Comparison of ENCODE assay signal across 13 cellular contexts in the genomic region with DNA sequence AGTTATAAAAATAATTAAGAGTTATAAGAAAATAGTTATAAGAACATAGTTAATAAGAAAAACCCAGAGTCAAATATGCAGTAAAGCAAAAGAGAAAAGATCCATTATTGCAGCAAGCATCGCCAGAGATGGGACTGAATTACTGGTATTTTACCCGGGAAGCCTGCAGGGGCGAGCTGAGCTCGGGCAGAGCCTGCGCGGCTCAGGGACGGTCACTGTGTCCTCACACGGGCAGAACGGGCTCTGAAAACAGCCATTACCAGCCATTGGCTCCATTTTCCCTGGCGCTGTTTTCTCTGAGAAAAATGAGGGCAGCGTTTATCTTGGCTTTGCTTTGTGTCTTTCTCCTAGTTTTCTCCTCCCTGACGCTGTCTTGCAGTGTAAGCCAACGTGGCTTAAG.
DNase-seq lines count a peak whose midpoint lies in the region; ATAC-seq and TF ChIP-seq lines count a peak whose summit lies in the region.
"Had no signal": no experiment of that assay in that cellular context is flagged by ENCODE, and none has a peak within 500 bp of the region (broad histone marks: within the 10 kb centered on the region; RNA-seq: fewer than 3 reads in every experiment).

No MANE protein-coding gene starts in this region.

- no peak overlapping the region for H3K9ac ChIP-seq in PC-3 (ENCODE audit: low read length)

- BruUV-seq in PC-3 (replicated peaks; lab: Mats Ljungman, UMichigan): no TSS peak

- TF ChIP-seq CTCF in PC-3 (conservative IDR thresholded peaks at IDR 0.05; ENCODE audit: low read depth, low read length) (no peak), chondrocyte (IDR thresholded peaks at IDR 0.05) (peak; percentile 57), lung (IDR thresholded peaks at IDR 0.05; ENCODE audit: control extremely low read depth, extremely low read depth) (no peak), osteoblast (IDR thresholded peaks at IDR 0.05; ENCODE audit: extremely low read depth, low read depth, low read length) (no peak)

- H3K9me3 ChIP-seq in PC-3 (ENCODE audit: low read length) (0 out of 2 replicates have a peak, but pooled peaks cover 4% of the 10 kb centered on the region), lung (ENCODE audit: control insufficient read depth in 2 of 2, insufficient read depth in 1 of 2, low read length in 1 of 2) (no peaks in the 10 kb centered on the region), osteoblast (ENCODE audit: low read depth, low read length) (no peaks in the 10 kb centered on the region)

- H3K36me3 ChIP-seq in PC-3 (ENCODE audit: low read depth, low read length) (no peaks in the 10 kb centered on the region), lung (ENCODE audit: control insufficient read depth in 2 of 2, insufficient read depth in 2 of 2, low read length in 2 of 2) (no peaks in the 10 kb centered on the region), osteoblast (ENCODE audit: insufficient read depth, low read length) (no peaks in the 10 kb centered on the region)
- H3K36me3 ChIP-seq: MG63 had no signal

- H3K27me3 ChIP-seq in PC-3 (ENCODE audit: low read length) (no peaks in the 10 kb centered on the region), lung (ENCODE audit: control insufficient read depth, insufficient read depth) (no peaks in the 10 kb centered on the region), osteoblast (ENCODE audit: insufficient read depth, low read length) (no peaks in the 10 kb centered on the region)
- H3K27me3 ChIP-seq: foreskin keratinocyte, MG63 had no signal

- DNase-seq in PC-3 (no peak), chondrocyte (ENCODE audit: low spot score) (no peak), lung (ENCODE audit: low spot score) (peak; percentile 20), substantia nigra (lab: John Stamatoyannopoulos, UW) (peak in 38 of 49 donors; percentile 11 to 78 (median 47)), HuH-7.5 (ENCODE audit: low spot score) (no peak), UCSD-AML1 (lab: John Stamatoyannopoulos, UW; ENCODE audit: unreplicated experiment) (no peak), osteoblast (ENCODE audit: insufficient read length, low spot score, missing footprints) (no peak)
- DNase-seq in stimulated activated CD8-positive, alpha-beta memory T cell treated with anti-CD3 and anti-CD28 coated beads, Interleukin-4, amount 100 ng/mL, for 48 hours: no peak
- DNase-seq: activated CD8-positive, alpha-beta memory T cell treated with anti-CD3 and anti-CD28 coated beads for 24 hours; NCI-H2081 had no signal

- H3K36me3 Mint-ChIP-seq in chondrocyte (ENCODE audit: low read depth): peaks cover 4% of the 10 kb centered on the region

- no peak overlapping the region; the same call in 1 of the 2 replicates for H3K4me2 ChIP-seq in PC-3 (ENCODE audit: low read length)
- no peak overlapping the region for H3K4me2 ChIP-seq in osteoblast (ENCODE audit: insufficient read depth, low read length)

- WGBS in lung, 2 donors: 31 to 34% methylated on average over 13 of the region's 13 CpGs

- no peak overlapping the region for H3K27ac Mint-ChIP-seq in chondrocyte (ENCODE audit: unreplicated experiment)

- H4K20me1 ChIP-seq in PC-3 (ENCODE audit: low read length) (no peaks in the 10 kb centered on the region), osteoblast (ENCODE audit: insufficient read depth, low read length) (no peaks in the 10 kb centered on the region)

- ATAC-seq in PC-3: no peak
- no peak for ATAC-seq in lung (ENCODE audit: insufficient read depth, low FRiP score)

- H3K79me2 ChIP-seq in PC-3 (ENCODE audit: low read length) (no peaks in the 10 kb centered on the region), osteoblast (ENCODE audit: insufficient read depth, low read length) (no peaks in the 10 kb centered on the region)

- POLR2A ChIA-PET in PC-3 (lab: Charles Lee; ENCODE audit: unreplicated experiment): no interaction called here

- H3K4me1 ChIP-seq in PC-3 (ENCODE audit: insufficient read depth, low read length): peaks cover 7% of the 10 kb centered on the region; the same call in 1 of the 2 replicates
- H3K4me1 ChIP-seq in lung (ENCODE audit: control insufficient read depth in 2 of 2, insufficient read depth in 2 of 2, low read length in 2 of 2): no peaks in the 10 kb centered on the region
- H3K4me1 ChIP-seq in osteoblast (ENCODE audit: insufficient read depth, low read length): no peaks in the 10 kb centered on the region
- H3K4me1 ChIP-seq: foreskin keratinocyte had no signal

- no peak overlapping the region for H3K4me3 Mint-ChIP-seq in chondrocyte (ENCODE audit: unreplicated experiment)

- no peak overlapping the region for H3K4me3 ChIP-seq in PC-3 (ENCODE audit: low read length)
- no peak overlapping the region for H3K4me3 ChIP-seq in lung
- no peak overlapping the region for H3K4me3 ChIP-seq in osteoblast (ENCODE audit: insufficient read depth, low read length)
- H3K4me3 ChIP-seq: MG63 had no signal

- CTCF ChIA-PET in PC-3 (lab: Charles Lee): no interaction called here

- intact Hi-C loops in PC-3 (cut with micrococcal nuclease): no loop called here

- H3K27me3 Mint-ChIP-seq in chondrocyte (ENCODE audit: low read depth): no peaks in the 10 kb centered on the region

- H3K9me3 Mint-ChIP-seq in chondrocyte (ENCODE audit: low read depth): peaks cover 9% of the 10 kb centered on the region

- H3F3A ChIP-seq in PC-3 (ENCODE audit: low read length, unreplicated experiment): no peaks in the 10 kb centered on the region

- H3K9me2 ChIP-seq in PC-3 (replicated peaks; ENCODE audit: low read length): no peaks in the 10 kb centered on the region

- H2AFZ ChIP-seq in PC-3 (ENCODE audit: low read length) (peak overlapping the region; percentile 40; the same call in 1 of the 2 replicates), osteoblast (ENCODE audit: low read length) (no peak overlapping the region)

- no peak overlapping the region for H3K27ac ChIP-seq in PC-3 (ENCODE audit: low read length)
- no peak overlapping the region for H3K27ac ChIP-seq in lung (ENCODE audit: low read depth in 1 of 2, low read length in 1 of 2)
- peak overlapping the region; percentile 66 for H3K27ac ChIP-seq in substantia nigra (ENCODE audit: low read depth, low read length, poor library complexity, severe bottlenecking)
- no peak overlapping the region for H3K27ac ChIP-seq in osteoblast (ENCODE audit: low read depth, low read length)
- H3K27ac ChIP-seq: C4-2B, foreskin keratinocyte had no signal

- peaks cover 13% of the 10 kb centered on the region for H3K4me1 Mint-ChIP-seq in chondrocyte (ENCODE audit: low read depth)

Comparison
In these comparisons a context has a peak if more than half of its experiments do, and no peak if none do; other contexts are left out.
1. DNase-seq: peak in lung (single experiment) and substantia nigra (38 of 49); none in PC-3 (single experiment), chondrocyte (single experiment), HuH-7.5 (single experiment), stimulated activated CD8-positive, alpha-beta memory T cell treated with anti-CD3 and anti-CD28 coated beads, Interleukin-4, amount 100 ng/mL, for 48 hours (single experiment), UCSD-AML1 (single experiment) and osteoblast (single experiment).